In genomic region chr9:101601904-101602765, GRCh38 we compare ENCODE assay signal across 8 cellular contexts. TPM values are rescaled to one million over a fixed set of nuclear protein-coding genes. Genes with fewer than 3 reads are reported as not detected.
DNase-seq lines count a peak whose midpoint lies in the region; ATAC-seq and TF ChIP-seq lines count a peak whose summit lies in the region.

No MANE protein-coding gene starts in this region.

- DNase-seq in Caco-2 (peak; percentile 44 to 47), LNCaP clone FGC (ENCODE audit: low read depth) (peak; percentile 28), RWPE2 (ENCODE audit: low spot score) (no peak), erythroblast (lab: John Stamatoyannopoulos, UW) (peak; percentile 56 to 67), naive B cell (peak; percentile 12), posterior vena cava (ENCODE audit: low spot score) (no peak)
- no peak for DNase-seq in activated CD4-positive, alpha-beta T cell treated with anti-CD3 and anti-CD28 coated beads for 36 hours

- no peaks in the 10 kb centered on the region for H3K9me3 Mint-ChIP-seq in Caco-2 (ENCODE audit: unreplicated experiment)
- no peaks in the 10 kb centered on the region for H3K9me3 Mint-ChIP-seq in naive B cell
- no peaks in the 10 kb centered on the region for H3K9me3 Mint-ChIP-seq in activated CD4-positive, alpha-beta T cell treated with anti-CD3 and anti-CD28 coated beads for 36 hours (ENCODE audit: low read depth)

- H3K27ac Mint-ChIP-seq in Caco-2 (ENCODE audit: unreplicated experiment), result no peak overlapping the region
- H3K27ac Mint-ChIP-seq in naive B cell, result peak overlapping the region in 1 of 6 donors; percentile 51
- H3K27ac Mint-ChIP-seq in activated CD4-positive, alpha-beta T cell treated with anti-CD3 and anti-CD28 coated beads for 36 hours, result no peak overlapping the region

- no peak overlapping the region for H3K27ac ChIP-seq in RWPE2 (ENCODE audit: poor library complexity, severe bottlenecking)

- CTCF ChIA-PET in Caco-2 (lab: Charles Lee), result no interaction called here
- CTCF ChIA-PET in activated CD4-positive, alpha-beta T cell treated with anti-CD3 and anti-CD28 coated beads for 36 hours (lab: Charles Lee), result interaction anchor here (0.5 to 1.3 kb wide), 7 partner anchors 8 to 1885 kb away, joined by 3 to 4 read pairs (median 3); no protein-coding TSS in a partner anchor

- ATAC-seq in GM19351 (IDR thresholded peaks at IDR 0.05; ENCODE audit: unreplicated experiment) (peak; percentile 75), RWPE2 (ENCODE audit: low read depth) (peak; percentile 58), naive B cell (ENCODE audit: low read depth in 2 of 2) (no peak)
- ATAC-seq in activated CD4-positive, alpha-beta T cell treated with anti-CD3 and anti-CD28 coated beads for 36 hours, result no peak

- intact Hi-C loops in Caco-2 (cut with micrococcal nuclease; ENCODE audit: unreplicated experiment) (loop anchor here (1.0 to 5.0 kb wide), 4 partner anchors 103 to 375 kb away; no protein-coding TSS in a partner anchor), posterior vena cava (cut with DNase I) (no loop called here)
- intact Hi-C loops in activated CD4-positive, alpha-beta T cell treated with anti-CD3 and anti-CD28 coated beads for 36 hours (cut with DNase I, micrococcal nuclease), result loop anchor here (1.0 to 10.0 kb wide), 6 partner anchors 105 to 375 kb away; no protein-coding TSS in a partner anchor

- peaks cover 7% of the 10 kb centered on the region for H3K4me1 ChIP-seq in Caco-2
- H3K4me1 ChIP-seq in RWPE2 (ENCODE audit: insufficient read depth, poor library complexity, severe bottlenecking), result no peaks in the 10 kb centered on the region

- no peak for TF ChIP-seq POLR2A in erythroblast (IDR thresholded peaks at IDR 0.05; ENCODE audit: low read length)

- H3K36me3 Mint-ChIP-seq in Caco-2 (ENCODE audit: insufficient read depth, unreplicated experiment), result no peaks in the 10 kb centered on the region
- no peaks in the 10 kb centered on the region for H3K36me3 Mint-ChIP-seq in naive B cell
- H3K36me3 Mint-ChIP-seq in activated CD4-positive, alpha-beta T cell treated with anti-CD3 and anti-CD28 coated beads for 36 hours (ENCODE audit: low read depth), result no peaks in the 10 kb centered on the region

- H3K36me3 ChIP-seq in Caco-2 (ENCODE audit: control insufficient read depth, insufficient read depth, low read length) (no peaks in the 10 kb centered on the region), RWPE2 (ENCODE audit: low read depth) (no peaks in the 10 kb centered on the region)

- H3K4me3 ChIP-seq in Caco-2 (ENCODE audit: low read depth, low read length), result no peak overlapping the region
- no peak overlapping the region for H3K4me3 ChIP-seq in LNCaP clone FGC (ENCODE audit: low read depth, low read length)
- H3K4me3 ChIP-seq in RWPE2 (ENCODE audit: severe bottlenecking), result no peak overlapping the region

- no TSS peak for BruUV-seq in Caco-2 (replicated peaks; lab: Mats Ljungman, UMichigan)

- no peaks in the 10 kb centered on the region for H3K9me3 ChIP-seq in Caco-2
- no peaks in the 10 kb centered on the region for H3K9me3 ChIP-seq in RWPE2 (ENCODE audit: severe bottlenecking)

- POLR2A ChIA-PET in Caco-2 (lab: Charles Lee), result no interaction called here
- POLR2A ChIA-PET in activated CD4-positive, alpha-beta T cell treated with anti-CD3 and anti-CD28 coated beads for 36 hours (lab: Charles Lee), result no interaction called here

- H3K4me1 Mint-ChIP-seq in Caco-2 (ENCODE audit: low read depth, unreplicated experiment) (no peaks in the 10 kb centered on the region), naive B cell (peaks cover 0 to 4% (median 0%) of the 10 kb centered on the region in 3 donors)
- peaks cover 3% of the 10 kb centered on the region for H3K4me1 Mint-ChIP-seq in activated CD4-positive, alpha-beta T cell treated with anti-CD3 and anti-CD28 coated beads for 36 hours

- peak in 1 of 2 experiments; percentile 59 for TF ChIP-seq CTCF in Caco-2 (IDR thresholded peaks at IDR 0.05; ENCODE audit: insufficient read depth in 1 of 2, low read depth in 1 of 2, low read length in 1 of 2, severe bottlenecking in 1 of 2, unreplicated experiment in 1 of 2)
- TF ChIP-seq CTCF in LNCaP clone FGC (IDR thresholded peaks at IDR 0.05; ENCODE audit: control insufficient read depth, extremely low read depth, insufficient read depth), result peak; percentile 68
- peak; percentile 79 for TF ChIP-seq CTCF in RWPE2 (IDR thresholded peaks at IDR 0.05; ENCODE audit: poor library complexity, severe bottlenecking)

- H3K27me3 Mint-ChIP-seq in Caco-2 (ENCODE audit: insufficient read depth, unreplicated experiment) (peaks cover 10% of the 10 kb centered on the region), naive B cell (peaks cover 22 to 51% (median 26%) of the 10 kb centered on the region in 3 donors)
- H3K27me3 Mint-ChIP-seq in activated CD4-positive, alpha-beta T cell treated with anti-CD3 and anti-CD28 coated beads for 36 hours, result peaks cover 7% of the 10 kb centered on the region

- H3K27me3 ChIP-seq in Caco-2 (replicated peaks; ENCODE audit: control insufficient read depth, insufficient read depth, low read length) (no peaks in the 10 kb centered on the region; the same call in 1 of the 2 replicates), RWPE2 (ENCODE audit: insufficient read depth, poor library complexity, severe bottlenecking) (peaks cover 6% of the 10 kb centered on the region)

- no peak overlapping the region for H3K4me3 Mint-ChIP-seq in Caco-2 (ENCODE audit: unreplicated experiment)
- H3K4me3 Mint-ChIP-seq in naive B cell, result peak overlapping the region in 3 of 8 donors; percentile 17 to 75 (median 26)
- H3K4me3 Mint-ChIP-seq in activated CD4-positive, alpha-beta T cell treated with anti-CD3 and anti-CD28 coated beads for 36 hours, result no peak overlapping the region

RNA-seq across cellular contexts. Expression of gene PPP3R2, which starts 7.4 kb away (rescaled TPM):
- total RNA-seq in Caco-2 (2022) (not detected in 2 replicates), posterior vena cava (not detected)
- polyA plus RNA-seq in naive B cell (ENCODE audit: low read depth in 6 of 6), result not detected
- total RNA-seq in activated CD4-positive, alpha-beta T cell treated with anti-CD3 and anti-CD28 coated beads for 36 hours, result not detected

Comparison
In these comparisons a context has a peak if more than half of its experiments do, and no peak if none do; other contexts are left out.
1. DNase-seq: peak in Caco-2 (2 of 2), LNCaP clone FGC (single experiment), erythroblast (2 of 2) and naive B cell (single experiment); none in RWPE2 (single experiment), posterior vena cava (single experiment) and activated CD4-positive, alpha-beta T cell treated with anti-CD3 and anti-CD28 coated beads for 36 hours (single experiment).
2. ATAC-seq: peak in GM19351 (single experiment) and RWPE2 (single experiment); none in naive B cell (0 of 2) and activated CD4-positive, alpha-beta T cell treated with anti-CD3 and anti-CD28 coated beads for 36 hours (single experiment).
3. intact Hi-C loops: an anchor here in Caco-2 (1.0 to 5.0 kb wide) and activated CD4-positive, alpha-beta T cell treated with anti-CD3 and anti-CD28 coated beads for 36 hours (1.0 to 10.0 kb wide); none called in posterior vena cava.